19 cellular contexts compared by ENCODE assay signal in the genomic region with DNA sequence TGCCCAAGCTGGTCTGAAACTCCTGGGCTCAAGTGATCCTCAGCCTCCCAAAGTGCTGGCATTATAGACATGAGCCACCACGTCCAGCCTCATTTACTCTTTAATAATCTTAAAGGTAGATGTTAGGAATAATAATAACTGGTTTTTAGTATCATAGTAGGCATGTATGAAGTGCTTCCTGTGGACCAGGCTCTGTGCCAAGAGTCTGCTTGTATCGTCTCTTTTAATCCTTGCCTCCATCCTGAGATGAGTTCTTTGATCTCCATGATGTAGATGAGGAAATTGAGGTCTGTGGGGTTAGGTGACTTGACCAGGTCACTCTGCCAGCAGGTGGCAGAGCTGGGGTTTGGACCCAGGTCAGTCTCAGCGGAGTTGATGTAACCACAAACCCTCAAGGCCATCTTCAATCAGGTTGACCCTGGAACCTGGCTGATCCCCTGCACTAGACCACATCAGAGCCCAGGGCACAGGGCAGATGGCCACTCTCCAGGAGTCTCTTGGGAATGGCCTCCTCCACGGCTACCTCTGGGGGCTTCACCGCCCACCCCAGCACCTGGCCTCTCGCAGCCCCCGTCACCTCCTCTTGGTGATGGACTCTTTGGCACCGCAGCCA. TPM values are rescaled to one million over a fixed set of nuclear protein-coding genes. Genes with fewer than 3 reads are reported as not detected.
DNase-seq lines count a peak whose midpoint lies in the region; ATAC-seq, FAIRE-seq and TF ChIP-seq lines count a peak whose summit lies in the region.
"Had no signal": no experiment of that assay in that cellular context is flagged by ENCODE, and none has a peak within 500 bp of the region (broad histone marks: within the 10 kb centered on the region; RNA-seq: fewer than 3 reads in every experiment).

No MANE protein-coding gene starts in this region.

- no peaks in the 10 kb centered on the region for H3K27me3 ChIP-seq in osteoblast (ENCODE audit: insufficient read depth, low read length)
- H3K27me3 ChIP-seq: tibial artery had no signal

- peaks cover 24% of the 10 kb centered on the region for H3K4me1 ChIP-seq in osteoblast (ENCODE audit: insufficient read depth, low read length)

- peaks cover 99% of the 10 kb centered on the region for H3K36me3 Mint-ChIP-seq in effector memory CD8-positive, alpha-beta T cell (ENCODE audit: insufficient read depth)

- H3K36me3 ChIP-seq in osteoblast (ENCODE audit: insufficient read depth, low read length): no peaks in the 10 kb centered on the region

- TF ChIP-seq POLR2A in NB4 (IDR thresholded peaks at IDR 0.05; ENCODE audit: extremely low read depth, insufficient read length): no peak

- H3K27ac Mint-ChIP-seq in effector memory CD8-positive, alpha-beta T cell: peak overlapping the region; percentile 88 to 100
- H3K27ac Mint-ChIP-seq: B cell, GM23338 had no signal

- H3K27ac ChIP-seq in osteoblast (ENCODE audit: low read depth, low read length) (no peak overlapping the region), substantia nigra (ENCODE audit: low read depth, low read length, poor library complexity, severe bottlenecking) (no peak overlapping the region)
- H3K27ac ChIP-seq: parathyroid adenoma, RWPE1, tibial artery had no signal

- H3K9me3 Mint-ChIP-seq in effector memory CD8-positive, alpha-beta T cell: no peaks in the 10 kb centered on the region

- DNase-seq in NB4 (ENCODE audit: low read depth): no peak
- DNase-seq in effector memory CD8-positive, alpha-beta T cell: no peak
- DNase-seq in osteoblast (ENCODE audit: insufficient read length, low spot score, missing footprints): peak; percentile 71
- DNase-seq in HCEC 1CT: no peak
- no peak for DNase-seq in HTR-8/SVneo (ENCODE audit: insufficient read length, low spot score)
- no peak for DNase-seq in substantia nigra (lab: John Stamatoyannopoulos, UW)
- DNase-seq: aorta, foreskin melanocyte, left cardiac atrium, NCI-H1048, NCI-H2107, NCI-H774, tibial artery had no signal

- peaks cover 61 to 63% of the 10 kb centered on the region in 2 donors for H3K4me1 Mint-ChIP-seq in effector memory CD8-positive, alpha-beta T cell (ENCODE audit: low read depth in 2 of 2)

- no peaks in the 10 kb centered on the region for H3K9me3 ChIP-seq in osteoblast (ENCODE audit: low read depth, low read length)
- H3K9me3 ChIP-seq: tibial artery had no signal

- H3K4me3 ChIP-seq in NB4 (ENCODE audit: low read depth, low read length) (no peak overlapping the region), osteoblast (ENCODE audit: insufficient read depth, low read length) (no peak overlapping the region)
- H3K4me3 ChIP-seq: GM23338, tibial artery had no signal

- no peak overlapping the region for H2AFZ ChIP-seq in osteoblast (ENCODE audit: low read length)
- H2AFZ ChIP-seq: GM23338, parathyroid adenoma had no signal

- H3K4me2 ChIP-seq in osteoblast (ENCODE audit: insufficient read depth, low read length): no peak overlapping the region
- H3K4me2 ChIP-seq: GM23338 had no signal

- FAIRE-seq in HTR-8/SVneo (lab: Jason Lieb, UNC): no peak

- no peak for ATAC-seq in effector memory CD8-positive, alpha-beta T cell (replicated peaks)
- ATAC-seq: activated CD4-positive, CD25-positive, alpha-beta regulatory T cell treated with anti-CD3 and anti-CD28 coated beads, Interleukin-2, amount 50 U/mL, for 24 hours; GM23338; left cardiac atrium had no signal

- H3K79me2 ChIP-seq in osteoblast (ENCODE audit: insufficient read depth, low read length): peaks cover 84% of the 10 kb centered on the region

- peak overlapping the region; percentile 51 to 52 for H3K4me3 Mint-ChIP-seq in effector memory CD8-positive, alpha-beta T cell
- H3K4me3 Mint-ChIP-seq: B cell, GM23338 had no signal

- TF ChIP-seq CTCF in GM12872 (IDR thresholded peaks at IDR 0.05; ENCODE audit: insufficient read depth, low read depth, low read length) (peak; percentile 17; the same call in 1 of the 3 replicates), NB4 (IDR thresholded peaks at IDR 0.05; ENCODE audit: low read depth, low read length) (peak; percentile 6), osteoblast (IDR thresholded peaks at IDR 0.05; ENCODE audit: extremely low read depth, low read depth, low read length) (no peak)

- H3K27me3 Mint-ChIP-seq in effector memory CD8-positive, alpha-beta T cell: no peaks in the 10 kb centered on the region
- H3K27me3 Mint-ChIP-seq: B cell had no signal

- H4K20me1 ChIP-seq in osteoblast (ENCODE audit: insufficient read depth, low read length): peaks cover 52% of the 10 kb centered on the region

RNA-seq across cellular contexts. Expression of a gene that starts 11.3 kb away (rescaled TPM):
- total RNA-seq in osteoblast: 35.8 and 36.8 TPM in 2 replicates

RNA-seq across cellular contexts. Expression of a gene that starts 17.3 kb away (rescaled TPM):
- total RNA-seq in osteoblast: not detected in 2 replicates
- total RNA-seq: B cell, left cardiac atrium had no signal

RNA-seq across cellular contexts. Expression of a gene that starts 35.6 kb away (rescaled TPM):
- not detected in 2 replicates for total RNA-seq in osteoblast
- total RNA-seq: B cell, GM23338, left cardiac atrium had no signal

RNA-seq across cellular contexts. Expression of a gene that starts 54.9 kb away (rescaled TPM):
- 0.36 TPM in 1 of 2 replicates, not detected in the other for total RNA-seq in osteoblast
- total RNA-seq: B cell, GM23338, left cardiac atrium had no signal
